In the genomic region with DNA sequence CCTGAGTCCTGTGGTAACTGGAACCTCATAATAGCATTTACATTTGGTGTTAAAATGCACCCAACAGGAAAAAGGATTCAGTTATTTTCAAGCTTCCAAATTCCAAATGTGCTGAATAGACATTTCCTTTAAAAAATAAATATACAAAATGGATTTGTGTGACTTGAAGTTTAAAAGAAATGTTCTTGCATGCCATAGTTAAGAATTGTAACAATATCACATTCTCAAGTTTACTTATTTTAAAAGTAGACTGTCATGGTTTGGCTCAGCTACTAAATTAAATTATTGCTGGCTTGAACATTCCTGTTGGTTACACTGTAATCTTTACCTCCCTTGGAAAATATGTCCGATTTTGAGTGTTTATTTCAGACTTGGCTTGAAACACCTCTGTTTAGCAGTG, we compare ENCODE assay signal across 22 cellular contexts. TPM values are rescaled to one million over a fixed set of nuclear protein-coding genes. Genes with fewer than 3 reads are reported as not detected.
"Had no signal": no experiment of that assay in that cellular context is flagged by ENCODE, and none has a peak within 500 bp of the region (broad histone marks: within the 10 kb centered on the region; RNA-seq: fewer than 3 reads in every experiment).

No MANE protein-coding gene starts in this region.

- H3K27ac ChIP-seq: cardiac muscle cell, parathyroid adenoma, psoas muscle, transverse colon had no signal

- H3K36me3 ChIP-seq: cardiac muscle cell, transverse colon had no signal

- H3K9ac ChIP-seq: parathyroid adenoma had no signal

- H2AFZ ChIP-seq: parathyroid adenoma had no signal

- H3K4me3 ChIP-seq: cardiac muscle cell, psoas muscle, transverse colon had no signal

- H3K4me1 ChIP-seq: parathyroid adenoma, psoas muscle, transverse colon had no signal

- H3K27me3 ChIP-seq: cardiac muscle cell, transverse colon had no signal

- DNase-seq: activated CD4-positive, alpha-beta T cell treated with anti-CD3 and anti-CD28 coated beads for 36 hours; activated CD4-positive, CD25-positive, alpha-beta regulatory T cell; activated CD8-positive, alpha-beta memory T cell treated with anti-CD3 and anti-CD28 coated beads, Interleukin-2, amount 10 ng/mL, durations not matched to agents 7 days and 5 days; activated CD8-positive, alpha-beta T cell treated with anti-CD3 and anti-CD28 coated beads, Interleukin-2, amount 10 ng/mL, durations not matched to agents 7 days and 5 days; activated naive CD8-positive, alpha-beta T cell treated with anti-CD3 and anti-CD28 coated beads, Interleukin-2, amount 50 U/mL, for 24 hours; activated T-cell treated with anti-CD3 and anti-CD28 coated beads, Interleukin-2, amount 50 U/mL, for 48 hours; cerebellar nuclear complex; cortex of kidney; foreskin melanocyte; hippocampal formation; midbrain; naive thymus-derived CD4-positive, alpha-beta T cell; nucleus accumbens; psoas muscle; stimulated activated CD4-positive, alpha-beta T cell treated with anti-CD3 and anti-CD28 coated beads, Interleukin-15, amount 100 ng/mL, for 24 hours; stimulated activated CD4-positive, alpha-beta T cell treated with anti-CD3 and anti-CD28 coated beads, Interleukin-2, amount 100 ng/mL, for 24 hours; stimulated activated naive CD4-positive, alpha-beta T cell; T-cell; transverse colon had no signal

- ATAC-seq: activated CD4-positive, alpha-beta T cell treated with anti-CD3 and anti-CD28 coated beads for 36 hours; activated CD8-positive, alpha-beta memory T cell treated with anti-CD3 and anti-CD28 coated beads, Interleukin-2, amount 10 ng/mL, durations not matched to agents 7 days and 5 days; activated CD8-positive, alpha-beta T cell treated with anti-CD3 and anti-CD28 coated beads, Interleukin-2, amount 10 ng/mL, durations not matched to agents 7 days and 5 days; activated naive CD8-positive, alpha-beta T cell treated with anti-CD3 and anti-CD28 coated beads, Interleukin-2, amount 50 U/mL, for 24 hours; naive thymus-derived CD4-positive, alpha-beta T cell; T-cell had no signal

- FAIRE-seq: endothelial cell of umbilical vein had no signal

- H3K79me2 ChIP-seq: parathyroid adenoma had no signal

- H3K9me3 ChIP-seq: psoas muscle had no signal

RNA-seq across cellular contexts. Expression of gene BICC1, which starts 31.5 kb away (rescaled TPM):
- total RNA-seq: activated CD4-positive, alpha-beta T cell treated with anti-CD3 and anti-CD28 coated beads for 36 hours; activated CD8-positive, alpha-beta T cell treated with anti-CD3 and anti-CD28 coated beads, Interleukin-2, amount 10 ng/mL, durations not matched to agents 7 days and 5 days had no signal
- polyA plus RNA-seq: naive thymus-derived CD4-positive, alpha-beta T cell had no signal
